In the genomic region with DNA sequence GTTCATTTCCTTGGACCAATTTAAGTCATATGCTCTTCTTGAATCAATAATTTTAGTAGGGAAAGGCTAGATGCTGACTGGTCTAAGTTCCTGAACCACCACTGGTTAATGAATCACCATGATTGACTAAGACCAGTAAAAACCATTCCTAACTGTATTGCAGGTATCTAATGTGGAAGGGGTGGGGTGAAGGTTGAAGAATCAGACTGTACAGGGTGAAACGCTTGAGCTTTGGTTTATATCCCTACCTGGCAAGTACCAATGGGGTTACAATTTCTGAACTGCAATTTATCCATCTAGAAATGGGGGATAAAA, we compare ENCODE assay signal across 18 cellular contexts.
A peak's percentile ranks its signal among the peaks of the same experiment; 100 is the strongest.
DNase-seq lines count a peak whose midpoint lies in the region; ATAC-seq and TF ChIP-seq lines count a peak whose summit lies in the region.
"Had no signal": no experiment of that assay in that cellular context is flagged by ENCODE, and none has a peak within 500 bp of the region (broad histone marks: within the 10 kb centered on the region; RNA-seq: fewer than 3 reads in every experiment).

No MANE protein-coding gene starts in this region.

- peaks cover 15% of the 10 kb centered on the region for H3K4me1 Mint-ChIP-seq in MCF 10A (ENCODE audit: insufficient read depth, unreplicated experiment)
- H3K4me1 Mint-ChIP-seq: CD14-positive monocyte had no signal

- H3K4me1 ChIP-seq in breast epithelium: no peaks in the 10 kb centered on the region
- H3K4me1 ChIP-seq in body of pancreas: peaks cover 25% of the 10 kb centered on the region
- H3K4me1 ChIP-seq in transverse colon: peaks cover 4 to 30% (median 7%) of the 10 kb centered on the region in 4 donors
- no peaks in the 10 kb centered on the region for H3K4me1 ChIP-seq in vagina
- H3K4me1 ChIP-seq: spleen had no signal

- peak; percentile 8 for DNase-seq in MCF 10A (ENCODE audit: unreplicated experiment)
- no peak for DNase-seq in breast epithelium (ENCODE audit: low spot score in 2 of 2)
- DNase-seq in body of pancreas: no peak
- no peak for DNase-seq in left lobe of liver (ENCODE audit: low spot score)
- DNase-seq in transverse colon: no peak
- DNase-seq in D341Med (ENCODE audit: low spot score): no peak
- no peak for DNase-seq in vagina (ENCODE audit: extremely low spot score in 2 of 2)
- no peak for DNase-seq in NCI-H1436 treated with DMSO at 0.1 percent for 48 hours (lab: John Stamatoyannopoulos, UW)
- DNase-seq: 8988T; glutamatergic neuron; Kasumi-1; SHP77 treated with DMSO at 0.1 percent for 48 hours; spleen; stimulated activated naive CD4-positive, alpha-beta T cell had no signal

- no peaks in the 10 kb centered on the region for H3K9me3 ChIP-seq in breast epithelium
- no peaks in the 10 kb centered on the region for H3K9me3 ChIP-seq in body of pancreas
- no peaks in the 10 kb centered on the region for H3K9me3 ChIP-seq in transverse colon
- no peaks in the 10 kb centered on the region for H3K9me3 ChIP-seq in vagina
- H3K9me3 ChIP-seq: spleen had no signal

- H3K4me3 Mint-ChIP-seq in MCF 10A (ENCODE audit: unreplicated experiment): no peak overlapping the region
- H3K4me3 Mint-ChIP-seq: CD14-positive monocyte; T-helper 2 cell treated with Interferon-gamma antibody and Interleukin-4, amounts not matched to agents 5 μg/mL and 100 μg/mL, for 36 hours had no signal

- no peaks in the 10 kb centered on the region for H3K9me3 Mint-ChIP-seq in MCF 10A (ENCODE audit: unreplicated experiment)
- H3K9me3 Mint-ChIP-seq: activated T-helper 2 cell treated with anti-CD3 and anti-CD28 coated beads, Interferon-gamma antibody, Interleukin-2, Interleukin-4, amounts not matched to agents 10 μg/mL and 5 μg/mL and 100 μg/mL, durations not matched to agents 14 hours and 24 hours and 36 hours; T-helper 2 cell treated with Interferon-gamma antibody and Interleukin-4, amounts not matched to agents 5 μg/mL and 100 μg/mL, for 36 hours had no signal

- H3K27me3 ChIP-seq in breast epithelium (no peaks in the 10 kb centered on the region), body of pancreas (no peaks in the 10 kb centered on the region), transverse colon (no peaks in the 10 kb centered on the region), vagina (no peaks in the 10 kb centered on the region)
- H3K27me3 ChIP-seq: spleen had no signal

- intact Hi-C loops in MCF 10A (cut with micrococcal nuclease): no loop called here
- intact Hi-C loops in breast epithelium (cut with DNase I; ENCODE audit: low total_unique reads): no loop called here
- intact Hi-C loops in body of pancreas (cut with DNase I): no loop called here
- intact Hi-C loops in transverse colon (cut with DNase I; ENCODE audit: low total_unique reads): no loop called here
- intact Hi-C loops in vagina (cut with DNase I): no loop called here

- no peaks in the 10 kb centered on the region for H3K36me3 Mint-ChIP-seq in MCF 10A (ENCODE audit: insufficient read depth, unreplicated experiment)
- H3K36me3 Mint-ChIP-seq: CD14-positive monocyte had no signal

- CTCF ChIA-PET in MCF 10A (lab: Yijun Ruan, JAX): interaction anchor here (1.6 kb wide), 1 partner anchor 101 kb away, joined by 5 read pairs; the partner anchor contains the start of gene DYRK2

- in situ Hi-C loops in transverse colon (cut with MboI; ENCODE audit: low pct_ligation_motif_present in 1 of 4, low pct_unique_long_range_greater_than_20kb in 1 of 4, low sequenced_read_pairs in 3 of 4): no loop called here

- POLR2A ChIA-PET in MCF 10A (lab: Yijun Ruan, JAX): no interaction called here

- BruUV-seq in MCF 10A (replicated peaks; lab: Mats Ljungman, UMichigan): no TSS peak

- TF ChIP-seq CTCF in MCF 10A (IDR thresholded peaks at IDR 0.05; ENCODE audit: unreplicated experiment) (no peak), breast epithelium (IDR thresholded peaks at IDR 0.05) (no peak), body of pancreas (IDR thresholded peaks at IDR 0.05) (no peak), transverse colon (IDR thresholded peaks at IDR 0.05) (no peak), vagina (IDR thresholded peaks at IDR 0.05) (no peak)

- no peak overlapping the region for H3K4me3 ChIP-seq in breast epithelium
- H3K4me3 ChIP-seq in body of pancreas: no peak overlapping the region
- no peak overlapping the region for H3K4me3 ChIP-seq in transverse colon
- H3K4me3 ChIP-seq in vagina: no peak overlapping the region
- H3K4me3 ChIP-seq: spleen had no signal

- no peak for TF ChIP-seq POLR2A in breast epithelium (IDR thresholded peaks at IDR 0.05)
- TF ChIP-seq POLR2A in body of pancreas (IDR thresholded peaks at IDR 0.05): no peak
- no peak for TF ChIP-seq POLR2A in transverse colon (IDR thresholded peaks at IDR 0.05)
- TF ChIP-seq POLR2A in vagina (IDR thresholded peaks at IDR 0.05): no peak

- ATAC-seq in body of pancreas (no peak), left lobe of liver (peak; percentile 69)

- H3K36me3 ChIP-seq in breast epithelium (no peaks in the 10 kb centered on the region), body of pancreas (replicated peaks in 1 of 2; ENCODE audit: insufficient read depth in 1 of 2, low read depth in 2 of 2) (no peaks in the 10 kb centered on the region), transverse colon (no peaks in the 10 kb centered on the region), vagina (no peaks in the 10 kb centered on the region)
- H3K36me3 ChIP-seq: spleen had no signal

- H3K27ac ChIP-seq in breast epithelium (no peak overlapping the region), body of pancreas (peak overlapping the region; percentile 47 to 78 (median 72)), transverse colon (peak overlapping the region; percentile 65 to 81 (median 74)), vagina (no peak overlapping the region)
- H3K27ac ChIP-seq: HL-60, spleen had no signal

- no peaks in the 10 kb centered on the region for H3K27me3 Mint-ChIP-seq in MCF 10A (ENCODE audit: insufficient read depth, unreplicated experiment)

- 58 to 65% methylated on average over 1 of the region's 1 CpG for WGBS in body of pancreas, 2 donors
- WGBS in transverse colon (ENCODE audit: low coverage in 1 of 2), 2 donors: 79% methylated on average over 1 of the region's 1 CpG; no CpG with 5 or more reads in 1 of the 2 donors

- no peak overlapping the region for H3K27ac Mint-ChIP-seq in MCF 10A (ENCODE audit: low read depth, unreplicated experiment)
- H3K27ac Mint-ChIP-seq: activated T-helper 2 cell treated with anti-CD3 and anti-CD28 coated beads, Interferon-gamma antibody, Interleukin-2, Interleukin-4, amounts not matched to agents 10 μg/mL and 5 μg/mL and 100 μg/mL, durations not matched to agents 14 hours and 24 hours and 36 hours; CD14-positive monocyte; T-helper 2 cell treated with Interferon-gamma antibody and Interleukin-4, amounts not matched to agents 5 μg/mL and 100 μg/mL, for 36 hours had no signal

- no peak for TF ChIP-seq EP300 in transverse colon (IDR thresholded peaks at IDR 0.05; ENCODE audit: low read depth)

Comparison
In these comparisons a context has a peak if more than half of its experiments do, and no peak if none do; other contexts are left out.
1. H3K27ac ChIP-seq: peak in body of pancreas (4 of 4) and transverse colon (4 of 4); none in breast epithelium (0 of 2) and vagina (single experiment).